ENCODE assay signal across 14 cellular contexts in genomic region chr6:16585805-16586204, GRCh38.
DNase-seq lines count a peak whose midpoint lies in the region; ATAC-seq and TF ChIP-seq lines count a peak whose summit lies in the region.
"Had no signal": no experiment of that assay in that cellular context is flagged by ENCODE, and none has a peak within 500 bp of the region (broad histone marks: within the 10 kb centered on the region; RNA-seq: fewer than 3 reads in every experiment).

No MANE protein-coding gene starts in this region.

- H3K9me3 ChIP-seq in mononuclear cell (ENCODE audit: low read depth, low read length) (no peaks in the 10 kb centered on the region), WERI-Rb-1 (ENCODE audit: severe bottlenecking) (no peaks in the 10 kb centered on the region)

- no peaks in the 10 kb centered on the region for H3K36me3 ChIP-seq in WERI-Rb-1

- DNase-seq in ACHN (peak; percentile 37), cardiac fibroblast (ENCODE audit: low read depth in 2 of 2) (peak; percentile 7 to 71), NCI-H2227 (lab: John Stamatoyannopoulos, UW; ENCODE audit: unreplicated experiment) (no peak), epidermal melanocyte (ENCODE audit: insufficient read length, low spot score) (no peak), WERI-Rb-1 (no peak), A172 (ENCODE audit: low spot score) (no peak)
- DNase-seq: activated effector memory CD4-positive, alpha-beta T cell treated with Interleukin-2 at 50 U/mL for 16 hours; CD8-positive, alpha-beta T cell; endodermal cell; NCI-H2171 treated with DMSO at 0.1 percent for 48 hours had no signal

- ATAC-seq in HG02981 (IDR thresholded peaks at IDR 0.05; ENCODE audit: unreplicated experiment): peak; percentile 2
- ATAC-seq: activated CD4-positive, CD25-positive, alpha-beta regulatory T cell treated with anti-CD3 and anti-CD28 coated beads, Interleukin-2, amount 50 U/mL, for 24 hours; CD8-positive, alpha-beta T cell had no signal

- peaks cover 27% of the 10 kb centered on the region for H3K4me1 ChIP-seq in mononuclear cell (ENCODE audit: insufficient read depth, low read length)

- TF ChIP-seq CTCF in cardiac fibroblast (IDR thresholded peaks at IDR 0.05; ENCODE audit: low read depth, low read length) (no peak), WERI-Rb-1 (IDR thresholded peaks at IDR 0.05; ENCODE audit: low read depth, low read length) (no peak)

- in situ Hi-C loops in ACHN (cut with HindIII; ENCODE audit: low pct_ligation_motif_present, low pct_unique_long_range_greater_than_20kb, low sequenced_read_pairs): no loop called here

- H3K27me3 ChIP-seq in mononuclear cell (ENCODE audit: insufficient read depth, low read length) (no peaks in the 10 kb centered on the region), WERI-Rb-1 (ENCODE audit: insufficient read depth, low read depth, severe bottlenecking) (peaks cover 3% of the 10 kb centered on the region)

- H3K4me3 ChIP-seq in cardiac fibroblast (replicated peaks in 1 of 2; ENCODE audit: low read depth in 2 of 2, low read length in 2 of 2) (no peak overlapping the region), mononuclear cell (ENCODE audit: low read length) (peak overlapping the region; percentile 30), WERI-Rb-1 (ENCODE audit: low read depth, low read length) (no peak overlapping the region)

- H3K27ac ChIP-seq in WERI-Rb-1: no peak overlapping the region
- H3K27ac ChIP-seq: RWPE1 had no signal

Comparison
In these comparisons a context has a peak if more than half of its experiments do, and no peak if none do; other contexts are left out.
1. DNase-seq: peak in ACHN (single experiment) and cardiac fibroblast (2 of 2); none in NCI-H2227 (single experiment), epidermal melanocyte (single experiment), WERI-Rb-1 (single experiment) and A172 (single experiment).